ENCODE assay signal across 8 cellular contexts in genomic region chr20:21505161-21505809, GRCh38. TPM values are rescaled to one million over a fixed set of nuclear protein-coding genes. Genes with fewer than 3 reads are reported as not detected.
A peak's percentile ranks its signal among the peaks of the same experiment; 100 is the strongest.
DNase-seq lines count a peak whose midpoint lies in the region; ATAC-seq and TF ChIP-seq lines count a peak whose summit lies in the region.

No MANE protein-coding gene starts in this region.

- H3K4me3 ChIP-seq in dorsolateral prefrontal cortex = peak overlapping the region in 58 of 59 donors; percentile 25 to 73 (median 52)
- peak overlapping the region in 2 of 3 donors; percentile 26 to 41 for H3K4me3 ChIP-seq in right lobe of liver

- DNase-seq in AG09319 (ENCODE audit: extremely low read depth, low read depth) (no peak), NCI-H2227 (lab: John Stamatoyannopoulos, UW; ENCODE audit: unreplicated experiment) (peak; percentile 73), dorsolateral prefrontal cortex (peak in 9 of 10 donors; percentile 46 to 86 (median 80)), right lobe of liver (peak; percentile 74 to 83 (median 82))
- peak; percentile 76 to 82 for DNase-seq in activated CD4-positive, alpha-beta T cell treated with anti-CD3 and anti-CD28 coated beads, Interleukin-2, amount 50 U/mL, for 4 hours
- DNase-seq in stimulated activated CD8-positive, alpha-beta memory T cell treated with anti-CD3 and anti-CD28 coated beads, Interleukin-12 subunit alpha, Interleukin-12 subunit beta, amount 100 ng/mL, for 24 hours (ENCODE audit: extremely low read depth) = peak; percentile 54

- H3K9me3 ChIP-seq in right lobe of liver = no peaks in the 10 kb centered on the region

- WGBS in right lobe of liver (ENCODE audit: insufficient coverage, low coverage, low lambda C conversion rate, missing lambda C conversion rate) = 3% methylated on average over 8 of the region's 36 CpGs

- no peak for TF ChIP-seq POLR2A in right lobe of liver (IDR thresholded peaks at IDR 0.05)

- H3K4me1 ChIP-seq in right lobe of liver = peaks cover 0 to 15% (median 5%) of the 10 kb centered on the region in 4 donors

- ATAC-seq in GM21526 (IDR thresholded peaks at IDR 0.05; ENCODE audit: low FRiP score, unreplicated experiment) (peak; percentile 40), right lobe of liver (peak; percentile 82 to 89 (median 88)), GM19463 (IDR thresholded peaks at IDR 0.05; ENCODE audit: unreplicated experiment) (no peak)

- TF ChIP-seq CTCF in AG09319 (IDR thresholded peaks at IDR 0.05; ENCODE audit: low read depth, low read length) (peak; percentile 99), dorsolateral prefrontal cortex (IDR thresholded peaks at IDR 0.05 in 54 of 56, conservative IDR thresholded peaks at IDR 0.05 in 2 of 56; ENCODE audit: low read depth in 1 of 56, partially characterized antibody in 56 of 56) (peak; percentile 86 to 100 (median 98)), right lobe of liver (IDR thresholded peaks at IDR 0.05) (peak; percentile 92 to 98 (median 95))

- intact Hi-C loops in dorsolateral prefrontal cortex (cut with DNase I) = loop anchor here (1.0 to 10.0 kb wide), 9 partner anchors 67 to 840 kb away; no protein-coding TSS in a partner anchor
- intact Hi-C loops in right lobe of liver (cut with DNase I) = loop anchor here (5.0 to 10.0 kb wide), 3 partner anchors 70 to 640 kb away; no protein-coding TSS in a partner anchor

- peak overlapping the region; percentile 47 to 98 (median 94) for H3K27ac ChIP-seq in dorsolateral prefrontal cortex
- H3K27ac ChIP-seq in right lobe of liver = no peak overlapping the region

- H3K36me3 ChIP-seq in right lobe of liver = no peaks in the 10 kb centered on the region

- H3K27me3 ChIP-seq in dorsolateral prefrontal cortex (peaks cover 0 to 76% (median 48%) of the 10 kb centered on the region in 45 donors), right lobe of liver (peaks cover 5 to 15% of the 10 kb centered on the region in 2 donors)

RNA-seq across cellular contexts. Expression of gene NKX2-2, which starts 8.6 kb away (rescaled TPM):
- total RNA-seq in dorsolateral prefrontal cortex (10 to 100 TPM in 101 of 120 experiments, 1 to 10 TPM in 19; 5.9 to 47.3 (median 14.2) TPM), right lobe of liver (not detected)

Comparison
In these comparisons a context has a peak if more than half of its experiments do, and no peak if none do; other contexts are left out.
1. H3K27ac ChIP-seq: peak in dorsolateral prefrontal cortex (59 of 59); none in right lobe of liver (0 of 3).
2. RNA of gene NKX2-2, which starts 8.6 kb away (total RNA-seq): 5.9 to 47.3 TPM in dorsolateral prefrontal cortex; not detected in right lobe of liver; every median in the first group is over 4 times any median in the second.
3. Peak in every context shown above with its lines, with median percentiles within 50 percentile points of each other: CTCF ChIP-seq.